Comparison of ENCODE assay signal across 8 cellular contexts in genomic region chr7:21945374-21946227, GRCh38. TPM values are rescaled to one million over a fixed set of nuclear protein-coding genes. Genes with fewer than 3 reads are reported as not detected.
DNase-seq lines count a peak whose midpoint lies in the region; ATAC-seq, FAIRE-seq and TF ChIP-seq lines count a peak whose summit lies in the region.

Gene CDCA7L, minus strand, starts transcription at chr7:21945899. Its CDS starts 95 bp downstream, at chr7:21945804.

- POLR2A ChIA-PET in activated naive CD8-positive, alpha-beta T cell treated with anti-CD3 and anti-CD28 coated beads, Interleukin-2, amount 10 ng/mL, durations not matched to agents 7 days and 5 days (lab: Charles Lee), result interaction anchor here (0.6 to 2.8 kb wide), 11 partner anchors 10 to 590 kb away, joined by 3 to 17 read pairs (median 4); partner anchors contain the start of gene SP4

- DNase-seq in GDM1 (lab: John Stamatoyannopoulos, UW) (peak; percentile 66), H4 (ENCODE audit: low spot score) (peak; percentile 86), Kasumi-1 (lab: John Stamatoyannopoulos, UW) (peak; percentile 87 to 92), SK-N-DZ (ENCODE audit: low spot score) (peak; percentile 63), cardiac muscle cell (ENCODE audit: low read depth in 1 of 2, low spot score in 1 of 2) (peak; percentile 82 to 88), pons (ENCODE audit: low spot score) (peak; percentile 32), urothelium cell line (ENCODE audit: low spot score) (peak; percentile 86)
- peak; percentile 85 for DNase-seq in activated naive CD8-positive, alpha-beta T cell treated with anti-CD3 and anti-CD28 coated beads, Interleukin-2, amount 10 ng/mL, durations not matched to agents 7 days and 5 days

- peak within 1 kb of the TSS; percentile 87 for H3K27ac ChIP-seq in cardiac muscle cell

- no peaks in the 10 kb centered on the region for H3K27me3 ChIP-seq in cardiac muscle cell

- TF ChIP-seq CTCF in cardiac muscle cell (IDR thresholded peaks at IDR 0.05; ENCODE audit: low read depth, low read length), result no peak

- no peaks in the 10 kb centered on the region for H3K9me3 Mint-ChIP-seq in activated naive CD8-positive, alpha-beta T cell treated with anti-CD3 and anti-CD28 coated beads, Interleukin-2, amount 10 ng/mL, durations not matched to agents 7 days and 5 days

- H3K27ac Mint-ChIP-seq in activated naive CD8-positive, alpha-beta T cell treated with anti-CD3 and anti-CD28 coated beads, Interleukin-2, amount 10 ng/mL, durations not matched to agents 7 days and 5 days, result peak within 1 kb of the TSS; percentile 94

- peaks cover 48% of the 10 kb centered on the region for H3K4me1 ChIP-seq in cardiac muscle cell (ENCODE audit: low read depth)

- peaks cover 56% of the 10 kb centered on the region for H3K4me1 Mint-ChIP-seq in activated naive CD8-positive, alpha-beta T cell treated with anti-CD3 and anti-CD28 coated beads, Interleukin-2, amount 10 ng/mL, durations not matched to agents 7 days and 5 days

- H3K27me3 Mint-ChIP-seq in activated naive CD8-positive, alpha-beta T cell treated with anti-CD3 and anti-CD28 coated beads, Interleukin-2, amount 10 ng/mL, durations not matched to agents 7 days and 5 days, result peaks cover 9% of the 10 kb centered on the region

- no peak for FAIRE-seq in urothelium cell line (lab: Jason Lieb, UNC)

- no peaks in the 10 kb centered on the region for H3K36me3 ChIP-seq in cardiac muscle cell

- peak within 1 kb of the TSS; percentile 95 for H3K4me3 Mint-ChIP-seq in activated naive CD8-positive, alpha-beta T cell treated with anti-CD3 and anti-CD28 coated beads, Interleukin-2, amount 10 ng/mL, durations not matched to agents 7 days and 5 days

- ATAC-seq in activated naive CD8-positive, alpha-beta T cell treated with anti-CD3 and anti-CD28 coated beads, Interleukin-2, amount 10 ng/mL, durations not matched to agents 7 days and 5 days (ENCODE audit: low read depth), result peak; percentile 87

- H3K36me3 Mint-ChIP-seq in activated naive CD8-positive, alpha-beta T cell treated with anti-CD3 and anti-CD28 coated beads, Interleukin-2, amount 10 ng/mL, durations not matched to agents 7 days and 5 days, result peaks cover 14% of the 10 kb centered on the region

- no peaks in the 10 kb centered on the region for H3K9me3 ChIP-seq in cardiac muscle cell (ENCODE audit: low read depth)

- peak within 1 kb of the TSS; percentile 63 for H3K4me3 ChIP-seq in cardiac muscle cell

RNA-seq across cellular contexts. Expression of gene CDCA7L, which starts in this region (rescaled TPM):
- total RNA-seq in H4 (2014; rRNA removed; shearing (Covaris generic)), result 109 and 114 TPM in 2 replicates
- 18.2 and 32.3 TPM in 2 replicates for polyA plus RNA-seq in SK-N-DZ (2014; cell fraction: cytosol; rRNA removed)
- 39.0 and 45.5 TPM in 2 replicates for polyA plus RNA-seq in SK-N-DZ (2014; cell fraction: nucleus; rRNA removed)
- total RNA-seq in activated naive CD8-positive, alpha-beta T cell treated with anti-CD3 and anti-CD28 coated beads, Interleukin-2, amount 10 ng/mL, durations not matched to agents 7 days and 5 days, result 10 to 100 TPM; 51.9 to 60.7 TPM
- 31.1 and 61.1 TPM in 2 replicates for total RNA-seq in cardiac muscle cell
- polyA plus RNA-seq in cardiac muscle cell, result 26.8 and 52.3 TPM in 2 replicates

Comparison
In these comparisons a context has a peak if more than half of its experiments do, and no peak if none do; other contexts are left out.
1. Peak in every context shown above with its lines: DNase-seq, ATAC-seq, H3K4me3 ChIP-seq and H3K27ac ChIP-seq.
2. DNase-seq: peak in every context shown above with its lines; median percentile 90 in Kasumi-1; 86 in H4; 86 in urothelium cell line; 85 in activated naive CD8-positive, alpha-beta T cell treated with anti-CD3 and anti-CD28 coated beads, Interleukin-2, amount 10 ng/mL, durations not matched to agents 7 days and 5 days; 85 in cardiac muscle cell; 66 in GDM1; 63 in SK-N-DZ; 32 in pons.